Comparison of ENCODE assay signal across 9 cellular contexts in genomic region chr20:10501377-10501776, GRCh38.
A peak's percentile ranks its signal among the peaks of the same experiment; 100 is the strongest.
DNase-seq lines count a peak whose midpoint lies in the region; ATAC-seq and TF ChIP-seq lines count a peak whose summit lies in the region.
"Had no signal": no experiment of that assay in that cellular context is flagged by ENCODE, and none has a peak within 500 bp of the region (broad histone marks: within the 10 kb centered on the region; RNA-seq: fewer than 3 reads in every experiment).

No MANE protein-coding gene starts in this region.

- H3K4me3 ChIP-seq in HUES64 (ENCODE audit: low read length) (no peak overlapping the region), lower lobe of right lung (no peak overlapping the region), thyroid gland (replicated peaks in 1 of 3) (no peak overlapping the region)
- H3K4me3 ChIP-seq: pancreas had no signal

- H3K9me3 Mint-ChIP-seq in activated naive CD4-positive, alpha-beta T cell treated with anti-CD3 and anti-CD28 coated beads, Interleukin-2, amount 10 ng/mL, durations not matched to agents 7 days and 5 days: no peaks in the 10 kb centered on the region

- peak overlapping the region; percentile 14; the same call in 1 of the 2 replicates for H3K27ac ChIP-seq in HUES64 (ENCODE audit: low read depth, low read length)
- peak overlapping the region; percentile 13 for H3K27ac ChIP-seq in lower lobe of right lung
- no peak overlapping the region for H3K27ac ChIP-seq in thyroid gland
- H3K27ac ChIP-seq: pancreas had no signal

- no peak for TF ChIP-seq CTCF in lower lobe of right lung (IDR thresholded peaks at IDR 0.05)
- no peak for TF ChIP-seq CTCF in thyroid gland (IDR thresholded peaks at IDR 0.05)

- DNase-seq in AML-193 (lab: John Stamatoyannopoulos, UW): peak; percentile 93 to 94
- peak; percentile 38 for DNase-seq in activated naive CD4-positive, alpha-beta T cell treated with anti-CD3 and anti-CD28 coated beads, Interleukin-2, amount 10 ng/mL, durations not matched to agents 7 days and 5 days
- DNase-seq in lower lobe of right lung: peak; percentile 65
- no peak for DNase-seq in thyroid gland
- no peak for DNase-seq in NK-92 treated with Interleukin-12 subunit alpha and Interleukin-12 subunit beta, amount 100 ng/mL, for 24 hours (lab: John Stamatoyannopoulos, UW)
- DNase-seq in AG08396 (ENCODE audit: low spot score): no peak
- DNase-seq in stimulated activated CD4-positive, alpha-beta T cell treated with anti-CD3 and anti-CD28 coated beads, Interleukin-4, amount 100 ng/mL, for 24 hours: no peak
- DNase-seq: pancreas had no signal

- H3K36me3 ChIP-seq in HUES64 (ENCODE audit: insufficient read depth, low read length) (no peaks in the 10 kb centered on the region), lower lobe of right lung (no peaks in the 10 kb centered on the region), thyroid gland (no peaks in the 10 kb centered on the region)
- H3K36me3 ChIP-seq: pancreas had no signal

- CTCF ChIA-PET in activated naive CD4-positive, alpha-beta T cell treated with anti-CD3 and anti-CD28 coated beads, Interleukin-2, amount 10 ng/mL, durations not matched to agents 7 days and 5 days (lab: Charles Lee): no interaction called here

- H3K4me3 Mint-ChIP-seq in activated naive CD4-positive, alpha-beta T cell treated with anti-CD3 and anti-CD28 coated beads, Interleukin-2, amount 10 ng/mL, durations not matched to agents 7 days and 5 days: peak overlapping the region; percentile 78

- H3K4me1 ChIP-seq in HUES64 (ENCODE audit: insufficient read depth, low read length): peaks cover 26% of the 10 kb centered on the region
- H3K4me1 ChIP-seq in lower lobe of right lung: peaks cover 40% of the 10 kb centered on the region
- peaks cover 15 to 26% of the 10 kb centered on the region in 2 donors for H3K4me1 ChIP-seq in thyroid gland

- intact Hi-C loops in lower lobe of right lung (cut with DNase I) (no loop called here), thyroid gland (cut with DNase I) (no loop called here)

- no peaks in the 10 kb centered on the region for H3K36me3 Mint-ChIP-seq in activated naive CD4-positive, alpha-beta T cell treated with anti-CD3 and anti-CD28 coated beads, Interleukin-2, amount 10 ng/mL, durations not matched to agents 7 days and 5 days

- H3K27me3 Mint-ChIP-seq in activated naive CD4-positive, alpha-beta T cell treated with anti-CD3 and anti-CD28 coated beads, Interleukin-2, amount 10 ng/mL, durations not matched to agents 7 days and 5 days: no peaks in the 10 kb centered on the region

- WGBS in HUES64: 66% methylated on average over 3 of the region's 3 CpGs
- 64 to 90% methylated on average over 3 of the region's 3 CpGs for WGBS in thyroid gland, 2 donors

- no peak for TF ChIP-seq POLR2A in thyroid gland (IDR thresholded peaks at IDR 0.05)

- H3K27me3 ChIP-seq in HUES64 (ENCODE audit: insufficient read depth, low read length) (no peaks in the 10 kb centered on the region), lower lobe of right lung (ENCODE audit: low read depth) (no peaks in the 10 kb centered on the region), thyroid gland (no peaks in the 10 kb centered on the region)
- H3K27me3 ChIP-seq: pancreas had no signal

- H3K9me3 ChIP-seq in HUES64 (ENCODE audit: insufficient read depth, low read depth, low read length): no peaks in the 10 kb centered on the region
- H3K9me3 ChIP-seq in lower lobe of right lung: no peaks in the 10 kb centered on the region
- no peaks in the 10 kb centered on the region for H3K9me3 ChIP-seq in thyroid gland
- H3K9me3 ChIP-seq: pancreas had no signal

- no peak overlapping the region for H3K9ac ChIP-seq in HUES64 (ENCODE audit: low read depth, low read length)

- peak overlapping the region; percentile 95 for H3K27ac Mint-ChIP-seq in activated naive CD4-positive, alpha-beta T cell treated with anti-CD3 and anti-CD28 coated beads, Interleukin-2, amount 10 ng/mL, durations not matched to agents 7 days and 5 days

- peak; percentile 55 to 69 for ATAC-seq in lower lobe of right lung

- peaks cover 35% of the 10 kb centered on the region for H3K4me1 Mint-ChIP-seq in activated naive CD4-positive, alpha-beta T cell treated with anti-CD3 and anti-CD28 coated beads, Interleukin-2, amount 10 ng/mL, durations not matched to agents 7 days and 5 days

Comparison
In these comparisons a context has a peak if more than half of its experiments do, and no peak if none do; other contexts are left out.
1. DNase-seq: peak in AML-193 (2 of 2), activated naive CD4-positive, alpha-beta T cell treated with anti-CD3 and anti-CD28 coated beads, Interleukin-2, amount 10 ng/mL, durations not matched to agents 7 days and 5 days (single experiment) and lower lobe of right lung (single experiment); none in thyroid gland (0 of 2), NK-92 treated with Interleukin-12 subunit alpha and Interleukin-12 subunit beta, amount 100 ng/mL, for 24 hours (single experiment), AG08396 (single experiment) and stimulated activated CD4-positive, alpha-beta T cell treated with anti-CD3 and anti-CD28 coated beads, Interleukin-4, amount 100 ng/mL, for 24 hours (single experiment).
2. H3K27ac ChIP-seq: peak in HUES64 (single experiment) and lower lobe of right lung (single experiment); none in thyroid gland (0 of 3).